Comparison of ENCODE assay signal across 1 cellular context in genomic region chr5:173963867-173964429, GRCh38.
A peak's percentile ranks its signal among the peaks of the same experiment; 100 is the strongest.
TF ChIP-seq lines count a peak whose summit lies in the region.

No MANE protein-coding gene starts in this region.

TF ChIP-seq in H1, 55 proteins besides CTCF, POLR2A, EP300 and RAD21 (continued from another document):
- TF ChIP-seq FOSL1 (IDR thresholded peaks at IDR 0.05; ENCODE audit: insufficient read depth, low read depth, low read length) (no peak), ASH2L (IDR thresholded peaks at IDR 0.05; ENCODE audit: low read length) (no peak), SIRT6 (IDR thresholded peaks at IDR 0.05; ENCODE audit: low read length) (no peak), HDAC6 (IDR thresholded peaks at IDR 0.05; ENCODE audit: low read depth, low read length) (no peak), POU5F1 (IDR thresholded peaks at IDR 0.05; ENCODE audit: low read depth, low read length) (no peak), BACH1 (IDR thresholded peaks at IDR 0.05; ENCODE audit: low read length) (no peak), CEBPB (IDR thresholded peaks at IDR 0.05; ENCODE audit: low read depth, low read length) (no peak), SIX5 (IDR thresholded peaks at IDR 0.05; ENCODE audit: low read depth, low read length) (no peak), JUN (IDR thresholded peaks at IDR 0.05; ENCODE audit: low read depth, low read length) (no peak), CHD7 (IDR thresholded peaks at IDR 0.05; ENCODE audit: insufficient replicate concordance, low read length) (no peak), TAF1 (IDR thresholded peaks at IDR 0.05; ENCODE audit: low read depth, low read length) (peak; percentile 91), NANOG (IDR thresholded peaks at IDR 0.05; ENCODE audit: insufficient read depth, low read depth, low read length, poor library complexity, severe bottlenecking) (no peak), NRF1 (IDR thresholded peaks at IDR 0.05; ENCODE audit: low read depth, low read length) (no peak), USF2 (IDR thresholded peaks at IDR 0.05; ENCODE audit: low read length) (no peak), SP2 (IDR thresholded peaks at IDR 0.05; ENCODE audit: low read length) (no peak), CHD1 (IDR thresholded peaks at IDR 0.05; ENCODE audit: low read depth, low read length) (no peak), SUZ12 (IDR thresholded peaks at IDR 0.05; ENCODE audit: low read length) (no peak), CBX8 (IDR thresholded peaks at IDR 0.05; ENCODE audit: borderline replicate concordance, low read depth, low read length) (no peak), YY1 (IDR thresholded peaks at IDR 0.05; ENCODE audit: low read depth, low read length) (peak; percentile 93), SAP30 (IDR thresholded peaks at IDR 0.05; ENCODE audit: insufficient read depth, insufficient replicate concordance, low read length) (no peak), RXRA (IDR thresholded peaks at IDR 0.05; ENCODE audit: insufficient read depth, low read depth, low read length) (no peak), BRCA1 (IDR thresholded peaks at IDR 0.05; ENCODE audit: low read depth, low read length) (no peak), CREB1 (IDR thresholded peaks at IDR 0.05) (peak; percentile 65), KDM1A (IDR thresholded peaks at IDR 0.05; ENCODE audit: borderline replicate concordance, low read length) (no peak), CBX5 (IDR thresholded peaks at IDR 0.05; ENCODE audit: low read depth, low read length) (no peak), SP1 (IDR thresholded peaks at IDR 0.05; ENCODE audit: low read depth, low read length) (peak; percentile 49; the same call in 1 of the 2 replicates), SP4 (IDR thresholded peaks at IDR 0.05; ENCODE audit: low read length) (no peak), SIN3A (conservative IDR thresholded peaks at IDR 0.05 in 1 of 2, IDR thresholded peaks at IDR 0.05 in 1 of 2; ENCODE audit: low read depth in 1 of 2, low read length in 2 of 2) (no peak), ATF2 (IDR thresholded peaks at IDR 0.05; ENCODE audit: low read length) (no peak), POLR2AphosphoS5 (IDR thresholded peaks at IDR 0.05; ENCODE audit: low read depth, low read length) (peak; percentile 71), CTBP2 (IDR thresholded peaks at IDR 0.05; ENCODE audit: borderline replicate concordance, insufficient read depth, insufficient read length, low read length) (no peak), BCL11A (IDR thresholded peaks at IDR 0.05; ENCODE audit: low read depth in 2 of 2, low read length in 2 of 2) (no peak), GTF2F1 (IDR thresholded peaks at IDR 0.05; ENCODE audit: borderline replicate concordance, low read depth, low read length) (no peak), ZNF274 (IDR thresholded peaks at IDR 0.05; ENCODE audit: borderline replicate concordance, extremely low read depth, low read length) (no peak), TAF7 (optimal IDR thresholded peaks at IDR 0.05; ENCODE audit: borderline replicate concordance, low read depth, low read length) (no peak), SRF (IDR thresholded peaks at IDR 0.05; ENCODE audit: low read depth, low read length) (no peak), RFX5 (IDR thresholded peaks at IDR 0.05; ENCODE audit: borderline replicate concordance, low read depth, low read length) (no peak), MAX (IDR thresholded peaks at IDR 0.05) (no peak), GABPA (IDR thresholded peaks at IDR 0.05; ENCODE audit: borderline replicate concordance, insufficient read depth, low read length) (no peak), HDAC2 (IDR thresholded peaks at IDR 0.05; ENCODE audit: borderline replicate concordance in 1 of 2, low read depth in 2 of 2, low read length in 2 of 2) (no peak), E2F6 (IDR thresholded peaks at IDR 0.05) (no peak), EZH2 (IDR thresholded peaks at IDR 0.05; ENCODE audit: low read depth, low read length, severe bottlenecking) (no peak), ATF3 (IDR thresholded peaks at IDR 0.05; ENCODE audit: insufficient read depth, low read depth, low read length) (no peak), PHF8 (conservative IDR thresholded peaks at IDR 0.05; ENCODE audit: low read depth, low read length) (peak; percentile 40; the same call in 1 of the 2 replicates), RNF2 (IDR thresholded peaks at IDR 0.05; ENCODE audit: borderline replicate concordance, low read depth, low read length, missing control alignments, poor library complexity, severe bottlenecking) (no peak), MAFK (IDR thresholded peaks at IDR 0.05; ENCODE audit: low read depth, low read length) (no peak), CHD2 (IDR thresholded peaks at IDR 0.05; ENCODE audit: low read length) (no peak), JUND (IDR thresholded peaks at IDR 0.05; ENCODE audit: low read length) (no peak)
